ENCODE assay signal across 6 cellular contexts in the genomic region with DNA sequence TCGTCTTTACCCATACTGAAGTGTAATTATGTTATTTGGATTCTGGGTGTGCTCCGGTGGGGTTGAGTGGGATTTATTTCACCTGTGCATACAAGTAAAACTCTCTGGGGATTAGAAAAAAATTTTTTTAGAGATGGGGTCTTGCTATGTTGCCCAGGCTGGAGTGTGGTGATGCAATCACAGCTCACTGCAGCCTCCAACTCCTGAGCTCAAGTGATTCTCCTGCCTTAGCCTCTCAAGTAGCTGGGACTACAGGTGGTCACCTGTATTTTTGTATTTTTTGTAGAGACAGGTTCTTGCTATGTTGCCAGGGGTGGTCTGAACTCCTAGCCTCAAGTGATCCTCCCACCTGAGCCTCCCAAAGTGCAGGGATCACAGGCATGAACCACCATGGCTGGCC. TPM values are rescaled to one million over a fixed set of nuclear protein-coding genes. Genes with fewer than 3 reads are reported as not detected.
"Had no signal": no experiment of that assay in that cellular context is flagged by ENCODE, and none has a peak within 500 bp of the region (broad histone marks: within the 10 kb centered on the region; RNA-seq: fewer than 3 reads in every experiment).

No MANE protein-coding gene starts in this region.

RNA-seq across cellular contexts. Expression of gene OCM, which starts 9.6 kb away (rescaled TPM):
- total RNA-seq: GM23338, H1, H9, HFFc6, HT1080, IMR-90 had no signal
- polyA plus RNA-seq: H1, IMR-90 had no signal
